ENCODE assay signal across 18 cellular contexts in genomic region chr1:23126200-23126599, GRCh38.
"Had no signal": no experiment of that assay in that cellular context is flagged by ENCODE, and none has a peak within 500 bp of the region (broad histone marks: within the 10 kb centered on the region; RNA-seq: fewer than 3 reads in every experiment).

No MANE protein-coding gene starts in this region.

- H3K27me3 ChIP-seq: ascending aorta, upper lobe of right lung had no signal

- H3K9me3 Mint-ChIP-seq: activated naive CD8-positive, alpha-beta T cell treated with anti-CD3 and anti-CD28 coated beads, Interleukin-2, amount 10 ng/mL, durations not matched to agents 7 days and 5 days; activated T-cell treated with anti-CD3 and anti-CD28 coated beads, Interleukin-2, amount 50 U/mL, for 4 hours; immature natural killer cell; natural killer cell; T-helper 1 cell treated with Interleukin-12 subunit alpha and Interleukin-12 subunit beta and Interleukin-4 antibody, amounts not matched to agents 30 μg/mL and 1 μg/mL, for 36 hours had no signal

- H3K4me3 ChIP-seq: ascending aorta, coronary artery, lung, mucosa of descending colon, psoas muscle, upper lobe of right lung had no signal

- H3K36me3 ChIP-seq: ascending aorta, upper lobe of right lung had no signal

- H3K27ac ChIP-seq: ascending aorta, coronary artery, psoas muscle, upper lobe of right lung had no signal

- H3K4me3 Mint-ChIP-seq: activated CD8-positive, alpha-beta memory T cell treated with anti-CD3 and anti-CD28 coated beads, Interleukin-2, amount 10 ng/mL, durations not matched to agents 7 days and 5 days; activated naive CD8-positive, alpha-beta T cell treated with anti-CD3 and anti-CD28 coated beads, Interleukin-2, amount 10 ng/mL, durations not matched to agents 7 days and 5 days; activated T-cell treated with anti-CD3 and anti-CD28 coated beads, Interleukin-2, amount 50 U/mL, for 4 hours; immature natural killer cell; natural killer cell; T-helper 1 cell treated with Interleukin-12 subunit alpha and Interleukin-12 subunit beta and Interleukin-4 antibody, amounts not matched to agents 30 μg/mL and 1 μg/mL, for 36 hours had no signal

- H3K27ac Mint-ChIP-seq: activated CD8-positive, alpha-beta memory T cell treated with anti-CD3 and anti-CD28 coated beads, Interleukin-2, amount 10 ng/mL, durations not matched to agents 7 days and 5 days; activated naive CD8-positive, alpha-beta T cell treated with anti-CD3 and anti-CD28 coated beads, Interleukin-2, amount 10 ng/mL, durations not matched to agents 7 days and 5 days; T-helper 1 cell treated with Interleukin-12 subunit alpha and Interleukin-12 subunit beta and Interleukin-4 antibody, amounts not matched to agents 30 μg/mL and 1 μg/mL, for 36 hours had no signal

- H3K9me3 ChIP-seq: ascending aorta, mucosa of descending colon, psoas muscle, upper lobe of right lung had no signal

- H3K27me3 Mint-ChIP-seq: activated CD8-positive, alpha-beta memory T cell treated with anti-CD3 and anti-CD28 coated beads, Interleukin-2, amount 10 ng/mL, durations not matched to agents 7 days and 5 days; activated naive CD8-positive, alpha-beta T cell treated with anti-CD3 and anti-CD28 coated beads, Interleukin-2, amount 10 ng/mL, durations not matched to agents 7 days and 5 days had no signal

- DNase-seq: activated CD4-positive, alpha-beta T cell treated with anti-CD3 and anti-CD28 coated beads, Interleukin-2, amount 50 U/mL, for 4 hours; activated CD8-positive, alpha-beta memory T cell treated with anti-CD3 and anti-CD28 coated beads, Interleukin-2, amount 10 ng/mL, durations not matched to agents 7 days and 5 days; activated gamma-delta T cell; activated naive CD8-positive, alpha-beta T cell treated with anti-CD3 and anti-CD28 coated beads, Interleukin-2, amount 10 ng/mL, durations not matched to agents 7 days and 5 days; activated T-cell treated with anti-CD3 and anti-CD28 coated beads, Interleukin-2, amount 50 U/mL, for 4 hours; caudate nucleus; effector CD4-positive, alpha-beta T cell; immature natural killer cell; left colon; mucosa of descending colon; natural killer cell; psoas muscle; stimulated activated naive CD4-positive, alpha-beta T cell treated with Interleukin-2 at 50 U/mL for 16 hours; upper lobe of right lung had no signal
